1 cellular context compared by ENCODE assay signal in the genomic region with DNA sequence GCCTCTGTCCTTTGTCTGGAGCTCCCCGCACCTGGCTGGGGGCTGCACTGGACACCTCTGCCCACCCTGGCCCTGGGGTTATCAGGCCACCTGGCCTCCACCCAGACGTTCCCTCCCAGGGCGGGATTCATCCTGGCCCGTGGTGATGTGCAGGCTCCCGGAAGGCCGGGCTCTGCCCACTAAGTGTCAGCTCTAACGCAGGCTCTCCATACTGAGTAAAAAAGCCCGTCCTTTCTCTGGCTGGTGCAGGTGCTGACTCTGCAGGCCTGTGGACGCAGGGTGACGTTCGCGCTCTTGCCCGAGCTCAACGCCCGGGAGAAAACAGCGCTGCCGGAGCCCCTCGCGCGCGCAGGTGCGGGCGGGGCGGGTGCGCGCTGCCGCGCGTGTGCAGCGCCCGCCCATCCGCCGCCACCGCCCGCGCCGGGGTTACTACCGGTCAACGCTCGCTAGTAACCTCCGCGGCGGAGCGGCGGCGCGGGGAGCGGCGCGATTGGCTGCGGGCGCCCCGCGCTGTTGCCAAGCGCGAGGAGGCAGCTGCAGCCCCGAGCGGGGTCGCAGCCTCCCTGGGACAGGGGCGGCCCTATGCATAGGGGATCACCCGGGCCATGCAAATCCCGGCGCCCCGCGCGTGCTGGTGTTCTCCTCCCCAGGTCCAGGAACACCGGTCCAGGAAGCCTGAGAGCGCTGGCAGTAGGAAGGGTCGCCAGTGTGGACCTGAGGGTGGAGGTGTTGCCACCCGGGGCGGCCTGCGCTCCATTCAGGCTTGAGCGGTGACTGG.
A peak's percentile ranks its signal among the peaks of the same experiment; 100 is the strongest.
TF ChIP-seq lines count a peak whose summit lies in the region.

No MANE protein-coding gene starts in this region.

TF ChIP-seq in GM12878, 131 proteins besides CTCF, POLR2A, EP300 and RAD21 (continued from another document):
- TF ChIP-seq KLF5 (IDR thresholded peaks at IDR 0.05; ENCODE audit: partially characterized antibody) = peak; percentile 54
- no peak for TF ChIP-seq ZNF207 (IDR thresholded peaks at IDR 0.05; ENCODE audit: borderline replicate concordance)
- 0 out of 2 replicates have a peak, but pooled peaks have one; percentile 41 for TF ChIP-seq TCF3 (IDR thresholded peaks at IDR 0.05; ENCODE audit: borderline replicate concordance, insufficient read depth, low read depth, low read length)
- peak; percentile 34; the same call in 1 of the 2 replicates for TF ChIP-seq NFXL1 (IDR thresholded peaks at IDR 0.05; ENCODE audit: borderline replicate concordance)
- TF ChIP-seq WRNIP1 (IDR thresholded peaks at IDR 0.05; ENCODE audit: borderline replicate concordance, low read depth, low read length) = no peak
- no peak for TF ChIP-seq MYB (IDR thresholded peaks at IDR 0.05; ENCODE audit: borderline replicate concordance, low read depth, low read length)
- TF ChIP-seq NR2C1 (IDR thresholded peaks at IDR 0.05) = no peak
- TF ChIP-seq, protein P1, sequence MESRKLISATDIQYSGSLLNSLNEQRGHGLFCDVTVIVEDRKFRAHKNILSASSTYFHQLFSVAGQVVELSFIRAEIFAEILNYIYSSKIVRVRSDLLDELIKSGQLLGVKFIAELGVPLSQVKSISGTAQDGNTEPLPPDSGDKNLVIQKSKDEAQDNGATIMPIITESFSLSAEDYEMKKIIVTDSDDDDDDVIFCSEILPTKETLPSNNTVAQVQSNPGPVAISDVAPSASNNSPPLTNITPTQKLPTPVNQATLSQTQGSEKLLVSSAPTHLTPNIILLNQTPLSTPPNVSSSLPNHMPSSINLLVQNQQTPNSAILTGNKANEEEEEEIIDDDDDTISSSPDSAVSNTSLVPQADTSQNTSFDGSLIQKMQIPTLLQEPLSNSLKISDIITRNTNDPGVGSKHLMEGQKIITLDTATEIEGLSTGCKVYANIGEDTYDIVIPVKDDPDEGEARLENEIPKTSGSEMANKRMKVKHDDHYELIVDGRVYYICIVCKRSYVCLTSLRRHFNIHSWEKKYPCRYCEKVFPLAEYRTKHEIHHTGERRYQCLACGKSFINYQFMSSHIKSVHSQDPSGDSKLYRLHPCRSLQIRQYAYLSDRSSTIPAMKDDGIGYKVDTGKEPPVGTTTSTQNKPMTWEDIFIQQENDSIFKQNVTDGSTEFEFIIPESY (IDR thresholded peaks at IDR 0.05) = no peak
- peak; percentile 80; the same call in 1 of the 2 replicates for TF ChIP-seq RB1 (IDR thresholded peaks at IDR 0.05; ENCODE audit: borderline replicate concordance)
- TF ChIP-seq ZZZ3 (IDR thresholded peaks at IDR 0.05; ENCODE audit: control insufficient read depth, insufficient read length, low read depth) = no peak
- TF ChIP-seq ASH2L (IDR thresholded peaks at IDR 0.05; ENCODE audit: borderline replicate concordance, low read depth) = no peak
- no peak; the same call in 1 of the 2 replicates for TF ChIP-seq TBL1XR1 (IDR thresholded peaks at IDR 0.05; ENCODE audit: low read depth, low read length)
- TF ChIP-seq SUPT20H (IDR thresholded peaks at IDR 0.05; ENCODE audit: borderline replicate concordance, control insufficient read depth, low read depth, low read length) = no peak
- peak; percentile 61 for TF ChIP-seq BACH1 (IDR thresholded peaks at IDR 0.05; ENCODE audit: borderline replicate concordance)
- TF ChIP-seq SREBF1 (IDR thresholded peaks at IDR 0.05; ENCODE audit: low read length) = no peak
- peak; percentile 44; the same call in 1 of the 2 replicates for TF ChIP-seq TCF12 (IDR thresholded peaks at IDR 0.05; ENCODE audit: low read depth, low read length)
- peak; percentile 12 for TF ChIP-seq RELA (IDR thresholded peaks at IDR 0.05; ENCODE audit: borderline replicate concordance, partially characterized antibody)
- TF ChIP-seq, protein P2, sequence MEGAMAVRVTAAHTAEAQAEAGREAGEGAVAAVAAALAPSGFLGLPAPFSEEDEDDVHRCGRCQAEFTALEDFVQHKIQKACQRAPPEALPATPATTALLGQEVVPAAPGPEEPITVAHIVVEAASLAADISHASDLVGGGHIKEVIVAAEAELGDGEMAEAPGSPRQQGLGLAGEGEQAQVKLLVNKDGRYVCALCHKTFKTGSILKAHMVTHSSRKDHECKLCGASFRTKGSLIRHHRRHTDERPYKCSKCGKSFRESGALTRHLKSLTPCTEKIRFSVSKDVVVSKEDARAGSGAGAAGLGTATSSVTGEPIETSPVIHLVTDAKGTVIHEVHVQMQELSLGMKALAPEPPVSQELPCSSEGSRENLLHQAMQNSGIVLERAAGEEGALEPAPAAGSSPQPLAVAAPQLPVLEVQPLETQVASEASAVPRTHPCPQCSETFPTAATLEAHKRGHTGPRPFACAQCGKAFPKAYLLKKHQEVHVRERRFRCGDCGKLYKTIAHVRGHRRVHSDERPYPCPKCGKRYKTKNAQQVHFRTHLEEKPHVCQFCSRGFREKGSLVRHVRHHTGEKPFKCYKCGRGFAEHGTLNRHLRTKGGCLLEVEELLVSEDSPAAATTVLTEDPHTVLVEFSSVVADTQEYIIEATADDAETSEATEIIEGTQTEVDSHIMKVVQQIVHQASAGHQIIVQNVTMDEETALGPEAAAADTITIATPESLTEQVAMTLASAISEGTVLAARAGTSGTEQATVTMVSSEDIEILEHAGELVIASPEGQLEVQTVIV (IDR thresholded peaks at IDR 0.05; ENCODE audit: borderline replicate concordance, partially characterized antibody) = no peak
- peak; percentile 34; the same call in 1 of the 2 replicates for TF ChIP-seq BCLAF1 (IDR thresholded peaks at IDR 0.05)
- no peak for TF ChIP-seq HCFC1 (IDR thresholded peaks at IDR 0.05; ENCODE audit: low read length)
- TF ChIP-seq MTA3 (IDR thresholded peaks at IDR 0.05; ENCODE audit: borderline replicate concordance, low read length) = no peak
- TF ChIP-seq CEBPB (IDR thresholded peaks at IDR 0.05; ENCODE audit: borderline replicate concordance in 1 of 2, low read depth in 2 of 2, low read length in 2 of 2) = no peak
- TF ChIP-seq NRF1 (conservative IDR thresholded peaks at IDR 0.05; ENCODE audit: low read depth, low read length) = 0 out of 2 replicates have a peak, but pooled peaks have one; percentile 35
- TF ChIP-seq GATAD2B (conservative IDR thresholded peaks at IDR 0.05; ENCODE audit: low read depth) = peak; percentile 69; the same call in 1 of the 2 replicates
- no peak for TF ChIP-seq CBFB (IDR thresholded peaks at IDR 0.05; ENCODE audit: low read depth)
- no peak for TF ChIP-seq SPI1 (IDR thresholded peaks at IDR 0.05; ENCODE audit: borderline replicate concordance, insufficient read depth, low read depth, low read length)
- TF ChIP-seq PAX5 (IDR thresholded peaks at IDR 0.05; ENCODE audit: borderline replicate concordance, low read depth, low read length) = 0 out of 2 replicates have a peak, but pooled peaks have one; percentile 7
- peak; percentile 48 to 85; a peak in 3 of 4 replicates for TF ChIP-seq BHLHE40 (IDR thresholded peaks at IDR 0.05; ENCODE audit: borderline replicate concordance in 1 of 2, low read depth in 2 of 2, low read length in 1 of 2)
